Comparison of ENCODE assay signal across 35 cellular contexts in genomic region chr2:8249769-8250168, GRCh38.
"Had no signal": no experiment of that assay in that cellular context is flagged by ENCODE, and none has a peak within 500 bp of the region (broad histone marks: within the 10 kb centered on the region; RNA-seq: fewer than 3 reads in every experiment).

No MANE protein-coding gene starts in this region.

- H3K9me3 ChIP-seq: adrenal gland, MG63, Peyer's patch had no signal

- H3K4me1 Mint-ChIP-seq: activated B cell treated with CpG ODN at 0.5 μM for 24 hours had no signal

- H3K27ac Mint-ChIP-seq: activated B cell treated with CpG ODN at 0.5 μM for 24 hours; activated CD4-positive, alpha-beta memory T cell treated with anti-CD3 and anti-CD28 coated beads for 36 hours; activated naive CD4-positive, alpha-beta T cell treated with anti-CD3 and anti-CD28 coated beads for 36 hours; activated naive CD4-positive, alpha-beta T cell treated with anti-CD3 and anti-CD28 coated beads, Interleukin-2, amount 50 U/mL, for 72 hours; activated T-helper 1 cell treated with anti-CD3 and anti-CD28 coated beads, Interleukin-12 subunit alpha, Interleukin-12 subunit beta, Interleukin-2, Interleukin-4 antibody, amounts not matched to agents 30 ng/mL and 10 ng/mL and 1 ng/mL, durations not matched to agents 14 hours and 24 hours and 36 hours; T-cell; T-helper 17 cell had no signal

- H3K4me3 ChIP-seq: adrenal gland, MG63, Peyer's patch had no signal

- H3K36me3 ChIP-seq: adrenal gland, brain microvascular endothelial cell, MG63, Peyer's patch had no signal

- DNase-seq: activated B cell treated with CpG ODN at 0.5 μM for 24 hours; activated CD4-positive, alpha-beta memory T cell treated with anti-CD3 and anti-CD28 coated beads for 36 hours; activated CD4-positive, alpha-beta T cell treated with anti-CD3 and anti-CD28 coated beads for 4 hours; activated CD4-positive, alpha-beta T cell treated with anti-CD3 and anti-CD28 coated beads, Interleukin-2, amount 50 U/mL, for 1 hour; activated CD4-positive, CD25-positive, alpha-beta regulatory T cell treated with anti-CD3 and anti-CD28 coated beads, Interleukin-2, amount 50 U/mL, for 72 hours; activated CD8-positive, alpha-beta memory T cell treated with anti-CD3 and anti-CD28 coated beads, Interleukin-2, amount 50 U/mL, for 4 hours; activated gamma-delta T cell treated with Interleukin-2 at 50 U/mL for 16 hours; activated naive CD4-positive, alpha-beta T cell treated with anti-CD3 and anti-CD28 coated beads for 36 hours; activated T-cell treated with anti-CD3 and anti-CD28 coated beads for 4 hours; activated T-cell treated with anti-CD3 and anti-CD28 coated beads, Interleukin-2, amount 50 U/mL, for 4 hours; brain microvascular endothelial cell; central memory CD4-positive, alpha-beta T cell; Kasumi-1; KG1; NCI-H1048; NCI-H1105 treated with DMSO at 0.1 percent for 48 hours; NCI-H1436; NCI-H1694; NCI-H1930; NCI-H2081 treated with DMSO at 0.1 percent for 48 hours; NCI-H226; NCI-H446 treated with DMSO at 0.1 percent for 48 hours; NK-92 treated with Interleukin-12 subunit alpha and Interleukin-12 subunit beta, amount 100 ng/mL, for 24 hours; PC-3; Peyer's patch; RPMI8226; SIG-M5; T-cell; T-helper 17 cell; T-helper 9 cell had no signal

- H3K4me3 Mint-ChIP-seq: activated B cell treated with CpG ODN at 0.5 μM for 24 hours; activated CD4-positive, alpha-beta memory T cell treated with anti-CD3 and anti-CD28 coated beads for 36 hours; activated naive CD4-positive, alpha-beta T cell treated with anti-CD3 and anti-CD28 coated beads for 36 hours; activated T-cell treated with anti-CD3 and anti-CD28 coated beads, Interleukin-2, amount 50 U/mL, for 4 hours; activated T-helper 1 cell treated with anti-CD3 and anti-CD28 coated beads, Interleukin-12 subunit alpha, Interleukin-12 subunit beta, Interleukin-2, Interleukin-4 antibody, amounts not matched to agents 30 ng/mL and 10 ng/mL and 1 ng/mL, durations not matched to agents 14 hours and 24 hours and 36 hours; T-cell; T-helper 17 cell had no signal

- H3K27ac ChIP-seq: brain microvascular endothelial cell, Peyer's patch, VCaP had no signal

- H3K4me1 ChIP-seq: Peyer's patch had no signal

- H3K27me3 Mint-ChIP-seq: activated CD4-positive, alpha-beta memory T cell treated with anti-CD3 and anti-CD28 coated beads for 36 hours; T-cell; T-helper 17 cell had no signal

- H3K27me3 ChIP-seq: adrenal gland, brain microvascular endothelial cell, MG63, Peyer's patch had no signal
